ENCODE assay signal across 8 cellular contexts in the genomic region with DNA sequence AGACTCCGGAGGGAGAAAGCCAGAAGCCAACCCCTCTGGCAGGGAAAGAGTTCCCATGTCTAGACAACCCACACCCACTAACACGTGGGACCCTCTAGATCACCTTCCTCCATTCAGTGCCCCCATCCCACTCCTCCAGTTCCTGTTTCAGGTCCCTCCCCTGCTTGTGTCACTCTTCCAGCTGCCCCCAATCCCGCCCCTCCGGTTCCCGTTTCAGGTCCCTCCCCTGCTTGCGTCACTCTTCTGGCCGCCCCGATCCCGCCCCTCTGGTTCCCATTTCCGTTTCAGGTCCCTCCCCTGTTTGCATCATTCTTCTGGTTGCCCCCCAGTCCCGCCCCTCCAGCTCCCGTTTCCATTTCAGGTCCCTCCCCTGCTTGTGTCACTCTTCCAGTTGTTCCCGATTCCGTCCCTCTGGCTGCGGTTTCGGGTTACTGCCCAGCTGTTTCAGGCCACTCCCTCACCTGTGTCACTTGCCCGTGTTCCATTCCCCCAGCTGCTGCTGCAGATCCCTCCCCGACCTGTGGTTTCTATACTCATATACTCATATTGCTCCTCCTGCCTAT.
DNase-seq lines count a peak whose midpoint lies in the region; ATAC-seq, FAIRE-seq and TF ChIP-seq lines count a peak whose summit lies in the region.

No MANE protein-coding gene starts in this region.

- intact Hi-C loops in MCF 10A (cut with micrococcal nuclease), result no loop called here

- H3K9ac ChIP-seq in iPS-15b (ENCODE audit: low read depth, low read length) (peak overlapping the region; percentile 26), skeletal muscle satellite cell (ENCODE audit: low read depth, low read length) (peak overlapping the region; percentile 70)

- DNase-seq in GM03348 (ENCODE audit: low spot score) (peak; percentile 94), NCI-H1930 (lab: John Stamatoyannopoulos, UW) (peak; percentile 93 to 98), MCF 10A (ENCODE audit: unreplicated experiment) (peak; percentile 88), SW 1271 (lab: John Stamatoyannopoulos, UW) (no peak)

- no peaks in the 10 kb centered on the region for H3K27me3 ChIP-seq in iPS-15b (ENCODE audit: control insufficient read depth, insufficient read depth, low read length)
- H3K27me3 ChIP-seq in skeletal muscle satellite cell (ENCODE audit: control insufficient read depth, insufficient read depth, low read length), result no peaks in the 10 kb centered on the region

- H3K36me3 Mint-ChIP-seq in MCF 10A (ENCODE audit: insufficient read depth, unreplicated experiment), result no peaks in the 10 kb centered on the region

- no TSS peak for BruUV-seq in MCF 10A (replicated peaks; lab: Mats Ljungman, UMichigan)

- H3K36me3 ChIP-seq in iPS-15b (ENCODE audit: control insufficient read depth, insufficient read depth, low read length) (no peaks in the 10 kb centered on the region), skeletal muscle satellite cell (ENCODE audit: insufficient read depth, low read length) (no peaks in the 10 kb centered on the region)

- H3K9me3 Mint-ChIP-seq in MCF 10A (ENCODE audit: unreplicated experiment), result peaks cover 7% of the 10 kb centered on the region

- H3K4me3 ChIP-seq in iPS-15b (ENCODE audit: low read depth, low read length) (peak overlapping the region; percentile 48), skeletal muscle satellite cell (ENCODE audit: low read length) (peak overlapping the region; percentile 76)

- FAIRE-seq in TTC549 (lab: Jason Lieb, UNC), result peak; percentile 36

- H3K4me3 Mint-ChIP-seq in MCF 10A (ENCODE audit: unreplicated experiment), result peak overlapping the region; percentile 72

- no peaks in the 10 kb centered on the region for H3K27me3 Mint-ChIP-seq in MCF 10A (ENCODE audit: insufficient read depth, unreplicated experiment)

- TF ChIP-seq CTCF in MCF 10A (IDR thresholded peaks at IDR 0.05; ENCODE audit: unreplicated experiment), result no peak

- H3K4me2 ChIP-seq in skeletal muscle satellite cell (ENCODE audit: low read length), result peak overlapping the region; percentile 93

- H3K4me1 ChIP-seq in iPS-15b (ENCODE audit: control insufficient read depth, insufficient read depth, low read length), result peaks cover 24% of the 10 kb centered on the region
- peaks cover 9% of the 10 kb centered on the region for H3K4me1 ChIP-seq in skeletal muscle satellite cell (ENCODE audit: control insufficient read depth, insufficient read depth, low read length)

- H3K9me3 ChIP-seq in iPS-15b (ENCODE audit: control insufficient read depth, insufficient read depth, low read length) (no peaks in the 10 kb centered on the region), skeletal muscle satellite cell (replicated peaks; ENCODE audit: low read length) (no peaks in the 10 kb centered on the region)

- CTCF ChIA-PET in MCF 10A (lab: Yijun Ruan, JAX), result interaction anchor here (0.7 to 1.6 kb wide), 5 partner anchors 8 to 226 kb away, joined by 3 to 6 read pairs (median 5); no protein-coding TSS in a partner anchor

- POLR2A ChIA-PET in MCF 10A (lab: Yijun Ruan, JAX), result interaction anchor here (0.7 to 0.9 kb wide), 2 partner anchors 108 to 117 kb away, joined by 3 to 4 read pairs; no protein-coding TSS in a partner anchor

- peak; percentile 96 for ATAC-seq in HG02759 (IDR thresholded peaks at IDR 0.05; ENCODE audit: unreplicated experiment)

- peak overlapping the region; percentile 88 for H3K27ac Mint-ChIP-seq in MCF 10A (ENCODE audit: low read depth, unreplicated experiment)

- peaks cover 19% of the 10 kb centered on the region for H3K4me1 Mint-ChIP-seq in MCF 10A (ENCODE audit: insufficient read depth, unreplicated experiment)

Comparison
In these comparisons a context has a peak if more than half of its experiments do, and no peak if none do; other contexts are left out.
1. DNase-seq: peak in GM03348 (single experiment), NCI-H1930 (2 of 2) and MCF 10A (single experiment); none in SW 1271 (0 of 2).